Comparison of ENCODE assay signal across 12 cellular contexts in the genomic region with DNA sequence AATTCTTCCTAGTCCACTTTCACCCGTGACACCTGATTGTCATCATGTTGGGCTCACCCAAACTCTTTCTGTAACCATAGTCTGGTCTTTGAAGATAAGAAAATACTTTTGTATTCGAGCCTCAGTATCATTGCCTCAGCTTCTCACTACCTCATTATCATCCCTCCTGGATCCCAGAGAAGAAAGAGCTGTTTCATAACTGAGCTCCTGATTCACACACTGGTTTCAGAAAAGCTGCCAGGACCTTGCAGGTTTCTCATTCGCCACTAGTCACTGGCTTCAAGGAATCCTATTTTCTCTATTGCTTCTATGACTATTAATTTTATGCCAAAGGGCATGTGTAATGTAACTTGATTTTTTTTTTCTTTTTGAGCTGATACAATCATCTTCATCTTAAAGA. TPM values are rescaled to one million over a fixed set of nuclear protein-coding genes. Genes with fewer than 3 reads are reported as not detected.
DNase-seq lines count a peak whose midpoint lies in the region; ATAC-seq, FAIRE-seq and TF ChIP-seq lines count a peak whose summit lies in the region.
"Had no signal": no experiment of that assay in that cellular context is flagged by ENCODE, and none has a peak within 500 bp of the region (broad histone marks: within the 10 kb centered on the region; RNA-seq: fewer than 3 reads in every experiment).

No MANE protein-coding gene starts in this region.

- no peaks in the 10 kb centered on the region for H3K9me3 Mint-ChIP-seq in CD4-positive, alpha-beta T cell
- H3K9me3 Mint-ChIP-seq: activated CD4-positive, alpha-beta T cell treated with anti-CD3 and anti-CD28 coated beads, Interleukin-2, amount 10 ng/mL, durations not matched to agents 7 days and 5 days; activated naive CD4-positive, alpha-beta T cell treated with anti-CD3 and anti-CD28 coated beads for 36 hours had no signal

- FAIRE-seq in bronchial epithelial cell (lab: Jason Lieb, UNC) (no peak), GM12891 (lab: Jason Lieb, UNC) (no peak)

- POLR2A ChIA-PET in CD4-positive, alpha-beta T cell (lab: Charles Lee), result no interaction called here

- peak overlapping the region; percentile 26 for H3K4me3 Mint-ChIP-seq in CD4-positive, alpha-beta T cell
- H3K4me3 Mint-ChIP-seq: activated CD4-positive, alpha-beta T cell treated with anti-CD3 and anti-CD28 coated beads, Interleukin-2, amount 10 ng/mL, durations not matched to agents 7 days and 5 days; activated naive CD4-positive, alpha-beta T cell treated with anti-CD3 and anti-CD28 coated beads for 36 hours had no signal

- CTCF ChIA-PET in CD4-positive, alpha-beta T cell (lab: Charles Lee), result no interaction called here

- DNase-seq in CD4-positive, alpha-beta T cell, result no peak
- peak; percentile 83 for DNase-seq in NCI-H226
- DNase-seq in bronchial epithelial cell (ENCODE audit: low read depth), result peak; percentile 84
- DNase-seq in kidney tubule cell (ENCODE audit: low spot score), result peak; percentile 90
- no peak for DNase-seq in NOMO-1 treated with DMSO at 0.1 percent for 48 hours (lab: John Stamatoyannopoulos, UW; ENCODE audit: unreplicated experiment)
- DNase-seq in stimulated activated CD8-positive, alpha-beta memory T cell treated with anti-CD3 and anti-CD28 coated beads, Interleukin-4, amount 100 ng/mL, for 48 hours, result no peak
- DNase-seq in activated CD8-positive, alpha-beta memory T cell treated with anti-CD3 and anti-CD28 coated beads for 24 hours, result no peak
- no peak for DNase-seq in GM12891 (ENCODE audit: insufficient read length, low spot score)
- DNase-seq: SIG-M5 had no signal

- intact Hi-C loops in CD4-positive, alpha-beta T cell (cut with DNase I, micrococcal nuclease), result loop anchor here (5.0 to 10.0 kb wide), 4 partner anchors 152 to 435 kb away; no protein-coding TSS in a partner anchor

- no peak for TF ChIP-seq CTCF in CD4-positive, alpha-beta T cell (IDR thresholded peaks at IDR 0.05)
- peak; percentile 16 for TF ChIP-seq CTCF in bronchial epithelial cell (IDR thresholded peaks at IDR 0.05; ENCODE audit: insufficient read depth, low read length, severe bottlenecking)

- no peak for TF ChIP-seq POLR2A in GM12891 (IDR thresholded peaks at IDR 0.05; ENCODE audit: low read depth, low read length)

- no peak overlapping the region for H3K27ac ChIP-seq in CD4-positive, alpha-beta T cell (ENCODE audit: low read depth, low read length)

- peaks cover 17% of the 10 kb centered on the region for H3K27me3 Mint-ChIP-seq in CD4-positive, alpha-beta T cell

- no peaks in the 10 kb centered on the region for H3K36me3 Mint-ChIP-seq in CD4-positive, alpha-beta T cell (ENCODE audit: low read depth)

- peaks cover 16% of the 10 kb centered on the region for H3K4me1 Mint-ChIP-seq in CD4-positive, alpha-beta T cell (ENCODE audit: low read depth)

- no peak overlapping the region for H3K27ac Mint-ChIP-seq in CD4-positive, alpha-beta T cell
- H3K27ac Mint-ChIP-seq: activated CD4-positive, alpha-beta T cell treated with anti-CD3 and anti-CD28 coated beads, Interleukin-2, amount 10 ng/mL, durations not matched to agents 7 days and 5 days; activated naive CD4-positive, alpha-beta T cell treated with anti-CD3 and anti-CD28 coated beads for 36 hours had no signal

- no peaks in the 10 kb centered on the region for H3K9me3 ChIP-seq in CD4-positive, alpha-beta T cell (ENCODE audit: control insufficient read depth, low read length)

- peaks cover 14% of the 10 kb centered on the region for H3K27me3 ChIP-seq in CD4-positive, alpha-beta T cell (ENCODE audit: control insufficient read depth, insufficient read depth, low read length)
- no peaks in the 10 kb centered on the region for H3K27me3 ChIP-seq in bronchial epithelial cell (ENCODE audit: control insufficient read depth, insufficient read depth, low read length)

- no peak overlapping the region for H3K4me3 ChIP-seq in bronchial epithelial cell (ENCODE audit: low read depth, low read length)
- H3K4me3 ChIP-seq: lung had no signal

- H3K36me3 ChIP-seq in bronchial epithelial cell (ENCODE audit: control insufficient read depth, insufficient read depth, low read length), result no peaks in the 10 kb centered on the region

- no peak for ATAC-seq in CD4-positive, alpha-beta T cell (ENCODE audit: poor library complexity)

TF ChIP-seq in GM12891, 5 proteins besides CTCF, POLR2A, EP300 and RAD21:
- no peak for TF ChIP-seq TAF1 (IDR thresholded peaks at IDR 0.05; ENCODE audit: low read depth, low read length)
- TF ChIP-seq SPI1 (IDR thresholded peaks at IDR 0.05; ENCODE audit: low read depth, low read length), result no peak
- no peak for TF ChIP-seq POLR2AphosphoS5 (IDR thresholded peaks at IDR 0.05; ENCODE audit: low read depth, low read length)
- TF ChIP-seq POU2F2 (IDR thresholded peaks at IDR 0.05; ENCODE audit: low read depth, low read length), result no peak
- no peak for TF ChIP-seq PAX5 (IDR thresholded peaks at IDR 0.05; ENCODE audit: insufficient read depth, low read length, severe bottlenecking)

RNA-seq across cellular contexts. Expression of a gene that starts 2.9 kb away (rescaled TPM):
- total RNA-seq in CD4-positive, alpha-beta T cell, result 1 to 10 TPM; 1.1 to 1.7 TPM
- 35.3 and 45.7 TPM in 2 replicates for total RNA-seq in bronchial epithelial cell
- polyA plus RNA-seq in GM12891 (2012; ENCODE audit: low read depth, missing spikeins), result 3.7 TPM

Comparison
In these comparisons a context has a peak if more than half of its experiments do, and no peak if none do; other contexts are left out.
1. DNase-seq: peak in NCI-H226 (single experiment), bronchial epithelial cell (single experiment) and kidney tubule cell (single experiment); none in CD4-positive, alpha-beta T cell (0 of 10), NOMO-1 treated with DMSO at 0.1 percent for 48 hours (single experiment), stimulated activated CD8-positive, alpha-beta memory T cell treated with anti-CD3 and anti-CD28 coated beads, Interleukin-4, amount 100 ng/mL, for 48 hours (single experiment), activated CD8-positive, alpha-beta memory T cell treated with anti-CD3 and anti-CD28 coated beads for 24 hours (single experiment) and GM12891 (single experiment).
2. RNA of a gene that starts 2.9 kb away (total RNA-seq): 35.3 to 45.7 TPM in bronchial epithelial cell; 1.1 to 1.7 TPM in CD4-positive, alpha-beta T cell; every median in the first group is over 10 times any median in the second.